In the genomic region with DNA sequence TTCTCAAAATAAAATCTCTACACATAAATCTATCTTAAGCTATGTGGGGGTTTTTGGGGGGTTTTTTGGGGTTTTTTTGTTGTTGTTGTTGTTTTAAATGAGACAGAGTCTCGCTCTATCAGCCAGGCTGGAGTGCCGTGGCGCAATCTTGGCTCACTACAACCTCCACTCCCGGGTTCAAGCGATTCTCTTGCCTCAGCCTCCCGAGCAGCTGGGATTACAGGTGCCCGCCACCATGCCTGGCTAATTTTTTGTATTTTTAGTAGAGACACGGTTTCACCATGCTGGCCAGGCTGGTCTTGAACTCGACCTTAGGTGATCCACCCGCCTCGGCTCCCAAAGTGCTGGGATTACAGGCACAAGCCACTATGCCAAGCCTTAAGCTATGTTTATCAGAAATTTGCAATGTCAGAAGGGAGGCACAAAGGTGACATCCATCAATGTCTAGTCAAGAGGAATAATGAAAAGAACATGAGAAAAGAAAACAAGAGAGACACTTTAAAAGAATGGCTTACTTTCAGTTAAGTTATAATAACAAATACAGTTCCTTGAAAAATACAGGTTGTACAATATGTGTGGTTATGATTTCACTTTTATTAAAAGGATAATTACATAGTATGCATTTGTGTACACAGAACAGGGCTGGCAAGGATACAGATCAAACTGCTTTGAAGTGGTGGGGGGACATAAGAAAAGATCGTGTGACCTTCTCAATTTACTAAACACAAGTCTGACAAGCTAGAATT, we compare ENCODE assay signal across 8 cellular contexts. TPM values are rescaled to one million over a fixed set of nuclear protein-coding genes. Genes with fewer than 3 reads are reported as not detected.
DNase-seq lines count a peak whose midpoint lies in the region; TF ChIP-seq lines count a peak whose summit lies in the region.

No MANE protein-coding gene starts in this region.

- no peak for TF ChIP-seq CTCF in brain microvascular endothelial cell (IDR thresholded peaks at IDR 0.05; ENCODE audit: low read depth, low read length, missing control alignments)
- no peak for TF ChIP-seq CTCF in retinal pigment epithelial cell (conservative IDR thresholded peaks at IDR 0.05; ENCODE audit: low read depth, low read length)
- TF ChIP-seq CTCF in progenitor cell of endocrine pancreas (IDR thresholded peaks at IDR 0.05; ENCODE audit: unreplicated experiment), result no peak

- H3K9me3 Mint-ChIP-seq in progenitor cell of endocrine pancreas (ENCODE audit: low read depth), result no peaks in the 10 kb centered on the region

- peaks cover 20% of the 10 kb centered on the region for H3K4me1 Mint-ChIP-seq in progenitor cell of endocrine pancreas (ENCODE audit: low read depth)

- DNase-seq in NCI-H1105 treated with DMSO at 0.1 percent for 48 hours (lab: John Stamatoyannopoulos, UW), result peak; percentile 80
- DNase-seq in brain microvascular endothelial cell, result no peak
- no peak for DNase-seq in retinal pigment epithelial cell (ENCODE audit: low read depth)
- DNase-seq in progenitor cell of endocrine pancreas (ENCODE audit: low spot score, unreplicated experiment), result no peak
- no peak for DNase-seq in cerebellar cortex (ENCODE audit: low spot score)
- no peak for DNase-seq in activated CD4-positive, alpha-beta T cell treated with anti-CD3 and anti-CD28 coated beads for 4 hours
- DNase-seq in kidney tubule cell (ENCODE audit: low spot score), result no peak

- H3K36me3 ChIP-seq in brain microvascular endothelial cell (replicated peaks), result peaks cover 4% of the 10 kb centered on the region

- no peak overlapping the region for H3K27ac Mint-ChIP-seq in progenitor cell of endocrine pancreas

- H3K4me3 Mint-ChIP-seq in progenitor cell of endocrine pancreas (ENCODE audit: low read depth), result no peak overlapping the region

- H3K27ac ChIP-seq in brain microvascular endothelial cell, result peak overlapping the region; percentile 70

- peaks cover 7% of the 10 kb centered on the region for H3K36me3 Mint-ChIP-seq in progenitor cell of endocrine pancreas (ENCODE audit: insufficient read depth)

- H3K4me3 ChIP-seq in GM08714 (ENCODE audit: low read length) (peak overlapping the region; percentile 40), brain microvascular endothelial cell (ENCODE audit: low read depth, low read length) (no peak overlapping the region), retinal pigment epithelial cell (ENCODE audit: low read length) (peak overlapping the region; percentile 41)

- no peaks in the 10 kb centered on the region for H3K27me3 Mint-ChIP-seq in progenitor cell of endocrine pancreas

- no peaks in the 10 kb centered on the region for H3K27me3 ChIP-seq in brain microvascular endothelial cell (replicated peaks)

- in situ Hi-C loops in brain microvascular endothelial cell (cut with HindIII; ENCODE audit: low pct_ligation_motif_present, low sequenced_read_pairs), result no loop called here

RNA-seq across cellular contexts. Expression of gene SLC23A2, which starts 28.6 kb away (rescaled TPM):
- 23.4 and 23.6 TPM in 2 replicates for total RNA-seq in progenitor cell of endocrine pancreas
